Comparison of ENCODE assay signal across 11 cellular contexts in the genomic region with DNA sequence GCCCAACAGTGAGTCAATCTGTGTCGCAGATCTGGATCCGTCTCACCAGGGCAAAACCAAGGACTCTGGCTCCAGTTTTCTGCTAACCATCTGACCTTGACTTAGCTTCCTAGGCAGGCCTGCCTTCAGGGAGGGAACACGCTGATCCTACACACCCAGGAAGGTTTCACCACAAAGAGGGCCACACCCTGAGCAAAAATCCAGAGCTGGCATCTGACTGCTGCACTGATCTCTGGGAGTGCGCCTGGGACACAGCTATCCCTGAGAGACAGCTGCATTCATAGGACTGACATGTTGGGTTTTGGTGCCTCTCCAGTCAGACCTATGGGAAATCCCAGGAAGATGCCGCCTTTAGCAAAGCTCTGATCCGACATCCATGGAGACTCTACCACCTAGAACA. TPM values are rescaled to one million over a fixed set of nuclear protein-coding genes. Genes with fewer than 3 reads are reported as not detected.
DNase-seq lines count a peak whose midpoint lies in the region; ATAC-seq, FAIRE-seq and TF ChIP-seq lines count a peak whose summit lies in the region.
"Had no signal": no experiment of that assay in that cellular context is flagged by ENCODE, and none has a peak within 500 bp of the region (broad histone marks: within the 10 kb centered on the region; RNA-seq: fewer than 3 reads in every experiment).

No MANE protein-coding gene starts in this region.

- H3K4me1 ChIP-seq in OCI-LY7 (ENCODE audit: insufficient read depth, low read length, poor library complexity, severe bottlenecking): no peaks in the 10 kb centered on the region

- peak; percentile 65 for DNase-seq in GM03348 (ENCODE audit: low spot score)
- peak; percentile 45 to 81 for DNase-seq in SW 1271 (lab: John Stamatoyannopoulos, UW)
- DNase-seq in fibroblast of pulmonary artery (ENCODE audit: low read depth): peak; percentile 37
- no peak for DNase-seq in sciatic nerve (ENCODE audit: low spot score)
- no peak for DNase-seq in GM12891 (ENCODE audit: insufficient read length, low spot score)
- no peak for DNase-seq in NCI-H187 treated with DMSO at 0.1 percent for 48 hours (lab: John Stamatoyannopoulos, UW)
- DNase-seq in COLO668 (lab: John Stamatoyannopoulos, UW; ENCODE audit: unreplicated experiment): no peak
- DNase-seq in OCI-LY7 (ENCODE audit: low spot score): no peak
- DNase-seq: activated T-cell treated with anti-CD3 and anti-CD28 coated beads, Interleukin-2, amount 50 U/mL, for 4 hours; NCI-H1436; stimulated activated CD4-positive, alpha-beta T cell treated with anti-CD3 and anti-CD28 coated beads, Interleukin-2, amount 100 ng/mL, for 24 hours had no signal

- TF ChIP-seq POLR2A in GM12891 (IDR thresholded peaks at IDR 0.05; ENCODE audit: low read depth, low read length): no peak

- no peak overlapping the region for H3K27ac ChIP-seq in OCI-LY7 (ENCODE audit: low read depth, low read length, poor library complexity, severe bottlenecking)

- H4K20me1 ChIP-seq in OCI-LY7 (ENCODE audit: insufficient read depth, low read length): no peaks in the 10 kb centered on the region

- POLR2A ChIA-PET in OCI-LY7 (lab: Charles Lee): interaction anchor here (0.8 to 1.4 kb wide), 3 partner anchors 8 to 14 kb away, joined by 3 to 7 read pairs (median 4); no protein-coding TSS in a partner anchor

- ATAC-seq in sciatic nerve: peak; percentile 92
- ATAC-seq: activated T-cell treated with anti-CD3 and anti-CD28 coated beads, Interleukin-2, amount 50 U/mL, for 4 hours had no signal

- H2AFZ ChIP-seq in OCI-LY7 (ENCODE audit: low read length): no peak overlapping the region

- H3K79me2 ChIP-seq in OCI-LY7 (ENCODE audit: insufficient read depth, low read depth, low read length): no peaks in the 10 kb centered on the region

- BruUV-seq in OCI-LY7 (replicated peaks; lab: Mats Ljungman, UMichigan): no TSS peak

- H3K36me3 ChIP-seq in OCI-LY7 (ENCODE audit: insufficient read depth, low read length): peaks cover 95% of the 10 kb centered on the region

- no peaks in the 10 kb centered on the region for H3K9me3 ChIP-seq in OCI-LY7 (ENCODE audit: low read length)

- no peak overlapping the region for H3K4me2 ChIP-seq in OCI-LY7 (ENCODE audit: low read length)

- H3K4me3 ChIP-seq in fibroblast of pulmonary artery (replicated peaks; ENCODE audit: low read depth, low read length): no peak overlapping the region
- no peak overlapping the region for H3K4me3 ChIP-seq in OCI-LY7 (ENCODE audit: low read depth, low read length, poor library complexity, severe bottlenecking)

- TF ChIP-seq CTCF in fibroblast of pulmonary artery (IDR thresholded peaks at IDR 0.05; ENCODE audit: low read length, missing control alignments): no peak
- TF ChIP-seq CTCF in OCI-LY7 (conservative IDR thresholded peaks at IDR 0.05; ENCODE audit: low read length): no peak

- CTCF ChIA-PET in OCI-LY7 (lab: Charles Lee; ENCODE audit: unreplicated experiment): no interaction called here

- no peaks in the 10 kb centered on the region for H3K9me2 ChIP-seq in OCI-LY7 (ENCODE audit: insufficient read depth, low read length)

- intact Hi-C loops in sciatic nerve (cut with DNase I): no loop called here
- intact Hi-C loops in OCI-LY7 (cut with micrococcal nuclease; ENCODE audit: unreplicated experiment): no loop called here

- no peak for FAIRE-seq in GM12891 (lab: Jason Lieb, UNC)

TF ChIP-seq in GM12891, 5 proteins besides CTCF, POLR2A, EP300 and RAD21:
- no peak for TF ChIP-seq POU2F2 (IDR thresholded peaks at IDR 0.05; ENCODE audit: low read depth, low read length)
- no peak for TF ChIP-seq POLR2AphosphoS5 (IDR thresholded peaks at IDR 0.05; ENCODE audit: low read depth, low read length)
- TF ChIP-seq SPI1 (IDR thresholded peaks at IDR 0.05; ENCODE audit: low read depth, low read length): no peak
- no peak for TF ChIP-seq PAX5 (IDR thresholded peaks at IDR 0.05; ENCODE audit: insufficient read depth, low read length, severe bottlenecking)
- TF ChIP-seq TAF1 (IDR thresholded peaks at IDR 0.05; ENCODE audit: low read depth, low read length): no peak
TF ChIP-seq in GM12891: peak in this region for 0.

RNA-seq across cellular contexts. Expression of a gene that starts 47.5 kb away (rescaled TPM):
- 80.6 TPM for total RNA-seq in sciatic nerve
- polyA plus RNA-seq in GM12891 (2012; ENCODE audit: low read depth, missing spikeins): 23.4 TPM
- 81.6 and 95.1 TPM in 2 replicates for total RNA-seq in OCI-LY7 (2014; rRNA removed; shearing (Covaris generic))
- total RNA-seq in OCI-LY7 (2022): 76.0 and 101 TPM in 2 replicates

Comparison
In these comparisons a context has a peak if more than half of its experiments do, and no peak if none do; other contexts are left out.
1. DNase-seq: peak in GM03348 (single experiment), SW 1271 (2 of 2) and fibroblast of pulmonary artery (single experiment); none in sciatic nerve (single experiment), GM12891 (single experiment), NCI-H187 treated with DMSO at 0.1 percent for 48 hours (single experiment), COLO668 (single experiment) and OCI-LY7 (single experiment).